Comparison of ENCODE assay signal across 12 cellular contexts in the genomic region with DNA sequence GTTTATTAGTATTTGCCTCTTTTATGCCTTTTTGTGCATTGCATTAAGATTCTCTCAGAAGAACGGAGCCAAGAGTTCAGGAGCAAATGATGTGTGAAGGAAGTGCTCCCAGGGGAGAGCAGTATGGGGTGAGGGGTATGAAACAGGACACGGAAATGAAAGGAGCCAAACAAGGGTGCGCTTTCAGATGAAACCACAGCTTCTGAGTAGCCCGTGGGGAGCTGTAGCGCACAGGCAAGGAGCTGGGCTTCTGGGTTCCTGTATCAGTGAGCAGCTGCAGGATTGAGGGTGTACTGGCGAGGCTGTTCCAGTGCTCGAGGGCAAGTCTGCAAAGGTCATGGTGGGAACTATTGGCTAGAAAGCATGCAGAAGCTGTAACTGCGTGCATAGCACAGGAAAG. TPM values are rescaled to one million over a fixed set of nuclear protein-coding genes. Genes with fewer than 3 reads are reported as not detected.
A peak's percentile ranks its signal among the peaks of the same experiment; 100 is the strongest.
DNase-seq lines count a peak whose midpoint lies in the region; ATAC-seq and TF ChIP-seq lines count a peak whose summit lies in the region.
"Had no signal": no experiment of that assay in that cellular context is flagged by ENCODE, and none has a peak within 500 bp of the region (broad histone marks: within the 10 kb centered on the region; RNA-seq: fewer than 3 reads in every experiment).

No MANE protein-coding gene starts in this region.

- TF ChIP-seq POLR2A in gastroesophageal sphincter (IDR thresholded peaks at IDR 0.05): no peak

- ATAC-seq in GM19328 (IDR thresholded peaks at IDR 0.05; ENCODE audit: unreplicated experiment): peak; percentile 86
- peak; percentile 90 for ATAC-seq in HG02981 (IDR thresholded peaks at IDR 0.05; ENCODE audit: unreplicated experiment)
- no peak for ATAC-seq in gastroesophageal sphincter
- ATAC-seq: left lung had no signal

- no peak overlapping the region for H3K27ac ChIP-seq in gastroesophageal sphincter
- H3K27ac ChIP-seq: left lung, thoracic aorta had no signal

- H3K27me3 ChIP-seq in gastroesophageal sphincter: no peaks in the 10 kb centered on the region
- H3K27me3 ChIP-seq: left lung had no signal

- 38 to 59% methylated on average over 7 of the region's 8 CpGs for WGBS in gastroesophageal sphincter (ENCODE audit: low coverage in 1 of 2), 2 donors

- peak; percentile 99 for DNase-seq in NCI-H2171 (lab: John Stamatoyannopoulos, UW)
- DNase-seq in skeletal muscle cell (ENCODE audit: low read depth): peak; percentile 31
- DNase-seq in GM19240 (ENCODE audit: insufficient read length, low spot score): no peak
- DNase-seq in COR-L47 (lab: John Stamatoyannopoulos, UW): no peak
- DNase-seq: activated T-cell treated with anti-CD3 and anti-CD28 coated beads, Interleukin-2, amount 50 U/mL, for 24 hours; effector memory CD4-positive, alpha-beta T cell; left lung; stimulated activated CD4-positive, alpha-beta T cell treated with anti-CD3 and anti-CD28 coated beads, Interleukin-12 subunit alpha, Interleukin-12 subunit beta, amount 100 ng/mL, for 4 hours had no signal

- no peak for TF ChIP-seq CTCF in gastroesophageal sphincter (IDR thresholded peaks at IDR 0.05)

- H3K4me3 ChIP-seq in skeletal muscle cell (ENCODE audit: low read depth, low read length) (no peak overlapping the region), gastroesophageal sphincter (no peak overlapping the region)
- H3K4me3 ChIP-seq: left lung, thoracic aorta had no signal

- no peak for TF ChIP-seq EP300 in gastroesophageal sphincter (IDR thresholded peaks at IDR 0.05)

- H3K36me3 ChIP-seq in gastroesophageal sphincter: peaks cover 0 to 8% of the 10 kb centered on the region in 2 donors
- H3K36me3 ChIP-seq: left lung, thoracic aorta had no signal

- H3K9me3 ChIP-seq in gastroesophageal sphincter: no peaks in the 10 kb centered on the region
- H3K9me3 ChIP-seq: left lung, thoracic aorta had no signal

- H3K4me1 ChIP-seq in gastroesophageal sphincter: peaks cover 0 to 3% (median 0%) of the 10 kb centered on the region in 3 donors
- H3K4me1 ChIP-seq: left lung had no signal

RNA-seq across cellular contexts. Expression of a gene that starts 25.4 kb away (rescaled TPM):
- total RNA-seq in gastroesophageal sphincter: 1 to 10 TPM in 1 of 4 donors, under 1 TPM in 3; 0.47 to 1.3 (median 0.84) TPM

Comparison
In these comparisons a context has a peak if more than half of its experiments do, and no peak if none do; other contexts are left out.
1. DNase-seq: peak in NCI-H2171 (single experiment) and skeletal muscle cell (single experiment); none in GM19240 (single experiment) and COR-L47 (single experiment).